8 cellular contexts compared by ENCODE assay signal in the genomic region with DNA sequence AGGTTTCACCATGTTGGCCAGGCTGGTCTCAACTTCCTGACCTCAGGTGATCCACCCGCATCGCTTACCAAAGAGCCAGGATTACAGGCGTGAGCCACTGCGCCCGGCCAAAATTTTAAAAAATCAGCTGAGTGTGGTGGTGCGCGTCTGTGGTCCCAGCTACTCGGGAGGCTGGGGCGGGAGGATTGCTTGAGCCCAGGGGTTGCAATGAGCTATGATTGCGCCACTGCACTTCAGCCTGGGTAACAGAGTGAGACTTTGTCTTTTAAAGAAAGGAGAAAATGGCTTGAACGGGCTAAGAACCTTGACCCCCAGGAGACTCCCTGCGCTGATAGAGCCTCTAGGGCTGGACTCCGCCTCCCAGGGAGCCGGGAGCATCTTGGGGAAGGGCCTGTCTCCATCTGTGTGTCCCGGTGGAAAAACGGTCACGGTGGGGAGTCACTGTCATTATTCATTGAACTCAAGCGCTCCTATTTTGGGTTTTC. TPM values are rescaled to one million over a fixed set of nuclear protein-coding genes. Genes with fewer than 3 reads are reported as not detected.
A peak's percentile ranks its signal among the peaks of the same experiment; 100 is the strongest.
DNase-seq lines count a peak whose midpoint lies in the region; ATAC-seq, FAIRE-seq and TF ChIP-seq lines count a peak whose summit lies in the region.

No MANE protein-coding gene starts in this region.

- no peaks in the 10 kb centered on the region for H3K9me3 Mint-ChIP-seq in CD4-positive, alpha-beta T cell

- H3K4me3 ChIP-seq in MG63, result peak overlapping the region; percentile 80
- peak overlapping the region; percentile 64 for H3K4me3 ChIP-seq in colonic mucosa

- intact Hi-C loops in CD4-positive, alpha-beta T cell (cut with DNase I, micrococcal nuclease), result loop anchor here (1.0 to 10.0 kb wide), 4 partner anchors 26 to 289 kb away; no protein-coding TSS in a partner anchor
- intact Hi-C loops in colonic mucosa (cut with DNase I), result loop anchor here (1.0 kb wide), 1 partner anchor 26 kb away; no protein-coding TSS in a partner anchor

- H3K36me3 Mint-ChIP-seq in CD4-positive, alpha-beta T cell (ENCODE audit: low read depth), result peaks cover 15% of the 10 kb centered on the region

- peak overlapping the region; percentile 91 for H3K27ac Mint-ChIP-seq in CD4-positive, alpha-beta T cell

- TF ChIP-seq POLR2A in GM12892 (IDR thresholded peaks at IDR 0.05; ENCODE audit: low read depth, low read length), result no peak

- H3K9ac ChIP-seq in colonic mucosa (ENCODE audit: low read depth in 2 of 2, low read length in 2 of 2), result peak overlapping the region; percentile 90 to 94

- no peak for ATAC-seq in CD4-positive, alpha-beta T cell (ENCODE audit: poor library complexity)
- peak; percentile 5 for ATAC-seq in GM21528 (IDR thresholded peaks at IDR 0.05; ENCODE audit: low FRiP score, unreplicated experiment)

- H3K36me3 ChIP-seq in MG63, result no peaks in the 10 kb centered on the region
- no peaks in the 10 kb centered on the region for H3K36me3 ChIP-seq in colonic mucosa

- CTCF ChIA-PET in CD4-positive, alpha-beta T cell (lab: Charles Lee), result interaction anchor here (1.0 kb wide), 1 partner anchor 35 kb away, joined by 3 read pairs; no protein-coding TSS in a partner anchor

- no peak for TF ChIP-seq CTCF in CD4-positive, alpha-beta T cell (IDR thresholded peaks at IDR 0.05)
- no peak for TF ChIP-seq CTCF in colonic mucosa (IDR thresholded peaks at IDR 0.05)

- peak overlapping the region; percentile 92 for H3K4me3 Mint-ChIP-seq in CD4-positive, alpha-beta T cell

- H3K9me3 ChIP-seq in CD4-positive, alpha-beta T cell (ENCODE audit: control insufficient read depth, low read length), result no peaks in the 10 kb centered on the region
- H3K9me3 ChIP-seq in MG63 (no peaks in the 10 kb centered on the region), colonic mucosa (no peaks in the 10 kb centered on the region)

- FAIRE-seq in GM12892 (lab: Jason Lieb, UNC), result no peak

- no peaks in the 10 kb centered on the region for H3K27me3 ChIP-seq in CD4-positive, alpha-beta T cell (ENCODE audit: control insufficient read depth, insufficient read depth, low read length)
- H3K27me3 ChIP-seq in MG63, result no peaks in the 10 kb centered on the region
- no peaks in the 10 kb centered on the region for H3K27me3 ChIP-seq in colonic mucosa

- POLR2A ChIA-PET in CD4-positive, alpha-beta T cell (lab: Charles Lee), result interaction anchor here (0.6 to 2.2 kb wide), 9 partner anchors 16 to 367 kb away, joined by 3 to 35 read pairs (median 4); a partner anchor contains a TSS

- DNase-seq in CD4-positive, alpha-beta T cell, result peak in 5 of 10 experiments; percentile 2 to 36 (median 10)
- DNase-seq in MG63 (no peak), colonic mucosa (no peak), mucosa of gallbladder (ENCODE audit: low spot score) (peak; percentile 17), GM12892 (ENCODE audit: insufficient read length) (no peak)
- DNase-seq in effector CD8-positive, alpha-beta T cell (lab: John Stamatoyannopoulos, UW), result no peak
- DNase-seq in activated CD8-positive, alpha-beta memory T cell treated with anti-CD3 and anti-CD28 coated beads, Interleukin-2, amount 50 U/mL, for 4 hours, result no peak

- H3K27me3 Mint-ChIP-seq in CD4-positive, alpha-beta T cell, result no peaks in the 10 kb centered on the region

- peaks cover 7% of the 10 kb centered on the region for H3K4me1 ChIP-seq in colonic mucosa

- peak overlapping the region; percentile 88 for H3K27ac ChIP-seq in CD4-positive, alpha-beta T cell (ENCODE audit: low read depth, low read length)
- H3K27ac ChIP-seq in colonic mucosa, result peak overlapping the region; percentile 88

- peaks cover 43% of the 10 kb centered on the region for H3K4me1 Mint-ChIP-seq in CD4-positive, alpha-beta T cell (ENCODE audit: low read depth)

RNA-seq across cellular contexts. Expression of a gene that starts 0.8 kb away (rescaled TPM):
- total RNA-seq in CD4-positive, alpha-beta T cell, result 10 to 100 TPM; 15.2 TPM
- total RNA-seq in MG63 (2014; rRNA removed; shearing (Covaris generic); ENCODE audit: low replicate concordance), result 3.0 and 18.5 TPM in 2 replicates
- total RNA-seq in colonic mucosa (1 to 10 TPM; 4.1 to 6.1 TPM), mucosa of gallbladder (25.3 TPM)
- polyA plus RNA-seq in GM12892 (2012; ENCODE audit: missing spikeins), result 8.2 TPM
